1 cellular context compared by ENCODE assay signal in the genomic region with DNA sequence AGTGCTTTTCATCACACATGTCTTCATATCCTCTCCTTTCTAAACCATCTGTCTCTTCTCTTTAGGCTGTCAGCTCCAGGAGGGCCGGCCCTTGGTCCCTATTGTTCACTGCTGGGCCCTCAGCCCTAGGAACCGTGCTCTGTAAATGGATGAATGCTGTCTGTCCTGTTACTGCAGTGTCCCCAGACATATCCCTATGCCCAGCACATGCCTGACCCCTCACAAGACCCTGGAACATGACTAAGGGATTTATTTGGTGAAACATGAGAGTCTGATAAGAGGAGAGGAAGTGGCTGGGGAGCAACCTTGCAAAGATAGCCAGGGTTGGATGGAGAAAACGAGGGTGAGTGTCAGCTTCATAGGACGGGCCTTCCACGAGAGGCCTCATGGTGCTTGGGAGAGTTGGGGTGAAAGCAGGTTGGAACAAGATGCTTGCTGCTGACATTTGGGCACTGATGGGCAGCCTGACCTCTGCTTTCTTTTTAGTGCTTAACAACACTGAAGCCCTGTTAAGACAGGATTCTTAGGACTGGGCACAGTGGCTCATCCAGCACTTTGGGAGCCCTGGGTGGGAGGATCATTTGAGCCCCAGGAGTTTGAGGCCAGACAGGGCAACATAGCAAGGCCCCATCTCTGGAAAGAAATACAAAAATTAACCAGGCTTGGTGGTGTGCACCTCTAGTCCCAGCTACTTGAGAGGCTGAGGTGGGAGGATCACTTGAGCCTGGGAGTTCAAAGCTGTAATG.
TF ChIP-seq lines count a peak whose summit lies in the region.

No MANE protein-coding gene starts in this region.

TF ChIP-seq in A549, 52 proteins besides CTCF, POLR2A, EP300 and RAD21 (continued from another document):
- TF ChIP-seq, protein P1, sequence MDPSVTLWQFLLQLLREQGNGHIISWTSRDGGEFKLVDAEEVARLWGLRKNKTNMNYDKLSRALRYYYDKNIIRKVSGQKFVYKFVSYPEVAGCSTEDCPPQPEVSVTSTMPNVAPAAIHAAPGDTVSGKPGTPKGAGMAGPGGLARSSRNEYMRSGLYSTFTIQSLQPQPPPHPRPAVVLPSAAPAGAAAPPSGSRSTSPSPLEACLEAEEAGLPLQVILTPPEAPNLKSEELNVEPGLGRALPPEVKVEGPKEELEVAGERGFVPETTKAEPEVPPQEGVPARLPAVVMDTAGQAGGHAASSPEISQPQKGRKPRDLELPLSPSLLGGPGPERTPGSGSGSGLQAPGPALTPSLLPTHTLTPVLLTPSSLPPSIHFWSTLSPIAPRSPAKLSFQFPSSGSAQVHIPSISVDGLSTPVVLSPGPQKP (IDR thresholded peaks at IDR 0.05; ENCODE audit: low read depth, low read length): no peak
- TF ChIP-seq HDAC2 (IDR thresholded peaks at IDR 0.05): no peak
- TF ChIP-seq MAFK (IDR thresholded peaks at IDR 0.05; ENCODE audit: partially characterized antibody): peak; percentile 91
- no peak for TF ChIP-seq GATA3 (IDR thresholded peaks at IDR 0.05; ENCODE audit: borderline replicate concordance)
- no peak for TF ChIP-seq RCOR1 (IDR thresholded peaks at IDR 0.05; ENCODE audit: low read depth, low read length)
- 0 out of 2 replicates have a peak, but pooled peaks have one; percentile 21 for TF ChIP-seq E2F6 (IDR thresholded peaks at IDR 0.05; ENCODE audit: borderline replicate concordance, low read depth)
- peak; percentile 62 for TF ChIP-seq NFE2L2 (conservative IDR thresholded peaks at IDR 0.05; ENCODE audit: low read length)
- TF ChIP-seq MAX (IDR thresholded peaks at IDR 0.05): peak; percentile 59
- TF ChIP-seq FOSB (CRISPR knock-in tag; IDR thresholded peaks at IDR 0.05): no peak
- TF ChIP-seq HEYL (CRISPR knock-in tag; IDR thresholded peaks at IDR 0.05): no peak
- no peak for TF ChIP-seq KDM1A (IDR thresholded peaks at IDR 0.05; ENCODE audit: low read depth)
- TF ChIP-seq MYC (IDR thresholded peaks at IDR 0.05; ENCODE audit: borderline replicate concordance, low read length): no peak
- TF ChIP-seq CBX8 (IDR thresholded peaks at IDR 0.05): no peak
- TF ChIP-seq CEBPB (IDR thresholded peaks at IDR 0.05): no peak
- no peak for TF ChIP-seq RNF2 (IDR thresholded peaks at IDR 0.05; ENCODE audit: borderline replicate concordance, low read depth)
- no peak for TF ChIP-seq EHMT2 (IDR thresholded peaks at IDR 0.05; ENCODE audit: low read depth)
- TF ChIP-seq ESRRA (IDR thresholded peaks at IDR 0.05; ENCODE audit: borderline replicate concordance, low read length): no peak
- TF ChIP-seq ZC3H11A (IDR thresholded peaks at IDR 0.05): no peak
- no peak for TF ChIP-seq FOSL2 (IDR thresholded peaks at IDR 0.05)
- TF ChIP-seq FOSL2 (CRISPR knock-in tag; IDR thresholded peaks at IDR 0.05): no peak
- TF ChIP-seq ATOH8 (CRISPR knock-in tag; IDR thresholded peaks at IDR 0.05; ENCODE audit: low read depth): peak; percentile 35; the same call in 1 of the 2 replicates
- no peak for TF ChIP-seq CHD2 (IDR thresholded peaks at IDR 0.05; ENCODE audit: low read length, partially characterized antibody)
- no peak for TF ChIP-seq HOXB5 (CRISPR knock-in tag; IDR thresholded peaks at IDR 0.05)
- no peak for TF ChIP-seq TFCP2L1 (CRISPR knock-in tag; IDR thresholded peaks at IDR 0.05)
- TF ChIP-seq KDM5A (IDR thresholded peaks at IDR 0.05): no peak
- no peak for TF ChIP-seq PHF8 (IDR thresholded peaks at IDR 0.05; ENCODE audit: borderline replicate concordance, low read depth)
- no peak for TF ChIP-seq HOXA7 (CRISPR knock-in tag; IDR thresholded peaks at IDR 0.05)
